Comparison of ENCODE assay signal across 20 cellular contexts in genomic region chr5:174022384-174023095, GRCh38. TPM values are rescaled to one million over a fixed set of nuclear protein-coding genes. Genes with fewer than 3 reads are reported as not detected.
A peak's percentile ranks its signal among the peaks of the same experiment; 100 is the strongest.
DNase-seq lines count a peak whose midpoint lies in the region; ATAC-seq and TF ChIP-seq lines count a peak whose summit lies in the region.
"Had no signal": no experiment of that assay in that cellular context is flagged by ENCODE, and none has a peak within 500 bp of the region (broad histone marks: within the 10 kb centered on the region; RNA-seq: fewer than 3 reads in every experiment).

No MANE protein-coding gene starts in this region.

- H3K27ac ChIP-seq in HEK293 (ENCODE audit: extremely low read depth, low read depth, low read length) (no peak overlapping the region), endodermal cell (ENCODE audit: low read depth, low read length) (no peak overlapping the region), dorsolateral prefrontal cortex (no peak overlapping the region)
- H3K27ac ChIP-seq: BLaER1 had no signal

- H3K4me3 ChIP-seq in HEK293 (ENCODE audit: low read depth, low read length) = no peak overlapping the region
- no peak overlapping the region for H3K4me3 ChIP-seq in endodermal cell (ENCODE audit: low read length)
- no peak overlapping the region for H3K4me3 ChIP-seq in dorsolateral prefrontal cortex
- H3K4me3 ChIP-seq: BLaER1 had no signal

- 48 to 59% methylated on average over 3 to 4 of the region's 4 CpGs for WGBS in endodermal cell (ENCODE audit: insufficient coverage in 1 of 2, insufficient read length in 1 of 2), 2 experiments

- H3K9ac ChIP-seq in endodermal cell (ENCODE audit: extremely low read depth, low read length, poor library complexity, severe bottlenecking) = no peak overlapping the region
- H3K9ac ChIP-seq: BLaER1 had no signal

- H3K9me3 Mint-ChIP-seq in endodermal cell = peaks cover 18% of the 10 kb centered on the region
- H3K9me3 Mint-ChIP-seq: CD4-positive, alpha-beta T cell had no signal

- no peaks in the 10 kb centered on the region for H3K36me3 Mint-ChIP-seq in endodermal cell (ENCODE audit: low read depth)

- H3K4me3 Mint-ChIP-seq in endodermal cell = no peak overlapping the region
- H3K4me3 Mint-ChIP-seq: CD4-positive, alpha-beta T cell had no signal

- H3K4me1 ChIP-seq in HEK293 (ENCODE audit: control insufficient read depth, insufficient read depth, low read length) = no peaks in the 10 kb centered on the region
- H3K4me1 ChIP-seq in endodermal cell (ENCODE audit: control insufficient read depth, insufficient read depth, low read length) = no peaks in the 10 kb centered on the region
- H3K4me1 ChIP-seq: BLaER1 had no signal

- intact Hi-C loops in dorsolateral prefrontal cortex (cut with DNase I) = no loop called here

- DNase-seq in endodermal cell (peak; percentile 84), left kidney (ENCODE audit: low read depth, low spot score) (peak; percentile 44), middle frontal gyrus (ENCODE audit: extremely low spot score, low spot score) (no peak), dorsolateral prefrontal cortex (no peak), HK-2 (ENCODE audit: unreplicated experiment) (no peak)
- DNase-seq: CD4-positive, alpha-beta T cell; COR-L47; DMS 273 treated with DMSO at 0.1 percent for 48 hours; DMS79 treated with DMSO at 0.1 percent for 48 hours; KG1; NCI-H1092; NCI-H1436; NCI-H187 treated with DMSO at 0.1 percent for 48 hours; NCI-H2107; NCI-H446 treated with DMSO at 0.1 percent for 48 hours had no signal

- H3K9me3 ChIP-seq in HEK293 (ENCODE audit: control insufficient read depth, insufficient read depth, low read depth, low read length) (no peaks in the 10 kb centered on the region), endodermal cell (ENCODE audit: control insufficient read depth, low read length) (no peaks in the 10 kb centered on the region)
- H3K9me3 ChIP-seq: BLaER1 had no signal

- peaks cover 3% of the 10 kb centered on the region for H3K27me3 Mint-ChIP-seq in endodermal cell (ENCODE audit: insufficient read depth)

- H3K27me3 ChIP-seq in endodermal cell (ENCODE audit: control insufficient read depth, insufficient read depth, low read length, poor library complexity, severe bottlenecking) (no peaks in the 10 kb centered on the region), dorsolateral prefrontal cortex (no peaks in the 10 kb centered on the region)
- H3K27me3 ChIP-seq: BLaER1 had no signal

- H3K27ac Mint-ChIP-seq in endodermal cell = no peak overlapping the region
- H3K27ac Mint-ChIP-seq: CD4-positive, alpha-beta T cell had no signal

- no peak for ATAC-seq in GM18502 (IDR thresholded peaks at IDR 0.05; ENCODE audit: poor library complexity, unreplicated experiment)

- no peaks in the 10 kb centered on the region for H3K36me3 ChIP-seq in HEK293 (ENCODE audit: control insufficient read depth in 2 of 2, insufficient read depth in 1 of 2, low read length in 2 of 2)
- no peaks in the 10 kb centered on the region for H3K36me3 ChIP-seq in endodermal cell (ENCODE audit: control insufficient read depth, insufficient read depth, low read length)
- H3K36me3 ChIP-seq: BLaER1 had no signal

- CTCF ChIA-PET in HEK293 (lab: Yijun Ruan, JAX) = interaction anchor here (0.7 to 1.2 kb wide), 2 partner anchors 296 to 733 kb away, joined by 3 to 4 read pairs; no protein-coding TSS in a partner anchor

- no peak for TF ChIP-seq CTCF in HEK293 (tag by site-specific recombination; IDR thresholded peaks at IDR 0.05)
- no peak for TF ChIP-seq CTCF in endodermal cell (conservative IDR thresholded peaks at IDR 0.05)
- no peak for TF ChIP-seq CTCF in dorsolateral prefrontal cortex (IDR thresholded peaks at IDR 0.05 in 54 of 56, conservative IDR thresholded peaks at IDR 0.05 in 2 of 56; ENCODE audit: low read depth in 1 of 56, partially characterized antibody in 56 of 56)

- POLR2A ChIA-PET in HEK293 (lab: Yijun Ruan, JAX) = no interaction called here

- H3K4me1 Mint-ChIP-seq in endodermal cell = peaks cover 15% of the 10 kb centered on the region

TF ChIP-seq in HEK293, 187 proteins besides CTCF, POLR2A, EP300 and RAD21:
- TF ChIP-seq MYNN (tag by site-specific recombination; IDR thresholded peaks at IDR 0.05; ENCODE audit: borderline replicate concordance) (no peak), EGR2 (tag by site-specific recombination; IDR thresholded peaks at IDR 0.05; ENCODE audit: low read depth) (peak; percentile 98), ZFHX2 (tag by site-specific recombination; conservative IDR thresholded peaks at IDR 0.05) (peak; percentile 93)

RNA-seq across cellular contexts. Expression of gene NSG2, which starts 23.0 kb away (rescaled TPM):
- total RNA-seq in endodermal cell (not detected), dorsolateral prefrontal cortex (100 to 1,000 TPM in 117 of 120 experiments, 10 to 100 TPM in 3; 56.1 to 461 (median 222) TPM)
- 22.3 TPM for polyA plus RNA-seq in endodermal cell (2013, experiment 1 of 2)
- 17.8 TPM for polyA plus RNA-seq in endodermal cell (2013, experiment 2 of 2)
- total RNA-seq: CD4-positive, alpha-beta T cell; H4; T-helper 1 cell treated with Interleukin-12 subunit alpha and Interleukin-12 subunit beta and Interleukin-4 antibody, amounts not matched to agents 30 ng/mL and 1 ng/mL, for 36 hours had no signal

RNA-seq across cellular contexts. Expression of gene C5orf47, which starts 33.6 kb away (rescaled TPM):
- total RNA-seq in endodermal cell = not detected
- polyA plus RNA-seq in endodermal cell (2013, experiment 1 of 2) = not detected
- not detected for polyA plus RNA-seq in endodermal cell (2013, experiment 2 of 2)
- 1 to 10 TPM in 1 of 120 experiments, under 1 TPM in 87, not detected in 32; 0.13 to 1.0 (median 0.43) TPM for total RNA-seq in dorsolateral prefrontal cortex
- total RNA-seq: CD4-positive, alpha-beta T cell; H4; T-helper 1 cell treated with Interleukin-12 subunit alpha and Interleukin-12 subunit beta and Interleukin-4 antibody, amounts not matched to agents 30 ng/mL and 1 ng/mL, for 36 hours had no signal

Comparison
In these comparisons a context has a peak if more than half of its experiments do, and no peak if none do; other contexts are left out.
1. DNase-seq: peak in endodermal cell (single experiment) and left kidney (single experiment); none in middle frontal gyrus (single experiment), dorsolateral prefrontal cortex (0 of 10) and HK-2 (single experiment).
2. RNA of gene NSG2, which starts 23.0 kb away (total RNA-seq): 56.1 to 461 TPM in dorsolateral prefrontal cortex; not detected in endodermal cell; every median in the first group is over 10 times any median in the second.